In the genomic region with DNA sequence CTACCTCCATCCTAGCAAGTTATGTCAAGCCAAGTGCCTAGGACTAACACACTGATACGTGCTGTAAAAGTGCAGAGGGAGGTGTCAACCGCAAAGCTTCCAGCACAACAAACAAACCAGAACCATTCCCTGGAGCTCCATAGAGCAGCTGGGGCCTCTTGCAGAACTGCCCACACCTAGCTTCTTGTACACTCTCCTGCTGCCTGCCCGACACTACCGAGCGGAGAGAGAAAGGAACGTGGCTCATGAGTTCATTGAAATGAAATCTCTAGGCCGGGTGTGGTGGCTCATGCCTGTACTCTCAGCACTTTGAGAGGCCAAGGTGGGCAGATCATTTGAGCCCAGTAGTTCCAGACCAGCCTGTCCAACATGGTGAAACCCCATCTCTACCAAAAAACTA, we compare ENCODE assay signal across 23 cellular contexts.
"Had no signal": no experiment of that assay in that cellular context is flagged by ENCODE, and none has a peak within 500 bp of the region (broad histone marks: within the 10 kb centered on the region; RNA-seq: fewer than 3 reads in every experiment).

No MANE protein-coding gene starts in this region.

- H3K4me3 ChIP-seq: dorsolateral prefrontal cortex, skin epidermis, suprapubic skin had no signal

- H3K9me3 ChIP-seq: suprapubic skin had no signal

- ATAC-seq: activated CD8-positive, alpha-beta memory T cell treated with anti-CD3 and anti-CD28 coated beads, Interleukin-2, amount 10 ng/mL, durations not matched to agents 7 days and 5 days; left lobe of liver; stimulated activated naive CD8-positive, alpha-beta T cell treated with anti-CD3 and anti-CD28 coated beads, Interleukin-15, amount 100 ng/mL, for 72 hours had no signal

- H3K27me3 Mint-ChIP-seq: activated CD8-positive, alpha-beta memory T cell treated with anti-CD3 and anti-CD28 coated beads, Interleukin-2, amount 10 ng/mL, durations not matched to agents 7 days and 5 days; activated naive CD4-positive, alpha-beta T cell treated with anti-CD3 and anti-CD28 coated beads, Interleukin-2, amount 50 U/mL, for 24 hours; progenitor cell of endocrine pancreas; stimulated activated naive CD8-positive, alpha-beta T cell treated with anti-CD3 and anti-CD28 coated beads, Interleukin-15, amount 100 ng/mL, for 72 hours; type B pancreatic cell had no signal

- DNase-seq: activated CD4-positive, alpha-beta T cell treated with anti-CD3 and anti-CD28 coated beads for 1 hour; activated CD4-positive, alpha-beta T cell treated with anti-CD3 and anti-CD28 coated beads, Interleukin-2, amount 50 U/mL, for 48 hours; activated CD8-positive, alpha-beta memory T cell treated with anti-CD3 and anti-CD28 coated beads, Interleukin-2, amount 10 ng/mL, durations not matched to agents 7 days and 5 days; erythroblast; foreskin melanocyte; glutamatergic neuron; hippocampal formation; islet precursor cell; nephron progenitor cell; occipital lobe; stimulated activated CD4-positive, alpha-beta T cell treated with anti-CD3 and anti-CD28 coated beads, Interleukin-15, amount 100 ng/mL, for 24 hours; stimulated activated CD4-positive, alpha-beta T cell treated with anti-CD3 and anti-CD28 coated beads, Interleukin-2, amount 100 ng/mL, for 48 hours; stimulated activated naive CD8-positive, alpha-beta T cell treated with anti-CD3 and anti-CD28 coated beads, Interleukin-15, amount 100 ng/mL, for 72 hours; WERI-Rb-1 had no signal

- H3K27ac Mint-ChIP-seq: activated CD8-positive, alpha-beta memory T cell treated with anti-CD3 and anti-CD28 coated beads, Interleukin-2, amount 10 ng/mL, durations not matched to agents 7 days and 5 days; activated T-helper 2 cell treated with anti-CD3 and anti-CD28 coated beads, Interferon-gamma antibody, Interleukin-2, Interleukin-4, amounts not matched to agents 10 μg/mL and 5 μg/mL and 100 μg/mL, durations not matched to agents 14 hours and 24 hours and 36 hours; mesothelial cell of epicardium; nephron progenitor cell; progenitor cell of endocrine pancreas; stimulated activated naive CD8-positive, alpha-beta T cell treated with anti-CD3 and anti-CD28 coated beads, Interleukin-15, amount 100 ng/mL, for 72 hours; type B pancreatic cell had no signal

- H3K27me3 ChIP-seq: dorsolateral prefrontal cortex, suprapubic skin had no signal

- H3K36me3 Mint-ChIP-seq: mesothelial cell of epicardium had no signal

- H3K27ac ChIP-seq: suprapubic skin, WERI-Rb-1 had no signal

- H3K4me3 Mint-ChIP-seq: activated CD8-positive, alpha-beta memory T cell treated with anti-CD3 and anti-CD28 coated beads, Interleukin-2, amount 10 ng/mL, durations not matched to agents 7 days and 5 days; activated naive CD4-positive, alpha-beta T cell treated with anti-CD3 and anti-CD28 coated beads, Interleukin-2, amount 50 U/mL, for 24 hours; mesothelial cell of epicardium; nephron progenitor cell; stimulated activated naive CD8-positive, alpha-beta T cell treated with anti-CD3 and anti-CD28 coated beads, Interleukin-15, amount 100 ng/mL, for 72 hours; type B pancreatic cell had no signal

- H3K36me3 ChIP-seq: WERI-Rb-1 had no signal

- H3K9me3 Mint-ChIP-seq: activated naive CD4-positive, alpha-beta T cell treated with anti-CD3 and anti-CD28 coated beads, Interleukin-2, amount 50 U/mL, for 24 hours; activated T-helper 2 cell treated with anti-CD3 and anti-CD28 coated beads, Interferon-gamma antibody, Interleukin-2, Interleukin-4, amounts not matched to agents 10 μg/mL and 5 μg/mL and 100 μg/mL, durations not matched to agents 14 hours and 24 hours and 36 hours; mesothelial cell of epicardium; nephron progenitor cell; stimulated activated naive CD8-positive, alpha-beta T cell treated with anti-CD3 and anti-CD28 coated beads, Interleukin-15, amount 100 ng/mL, for 72 hours; type B pancreatic cell had no signal
